17 cellular contexts compared by ENCODE assay signal in the genomic region with DNA sequence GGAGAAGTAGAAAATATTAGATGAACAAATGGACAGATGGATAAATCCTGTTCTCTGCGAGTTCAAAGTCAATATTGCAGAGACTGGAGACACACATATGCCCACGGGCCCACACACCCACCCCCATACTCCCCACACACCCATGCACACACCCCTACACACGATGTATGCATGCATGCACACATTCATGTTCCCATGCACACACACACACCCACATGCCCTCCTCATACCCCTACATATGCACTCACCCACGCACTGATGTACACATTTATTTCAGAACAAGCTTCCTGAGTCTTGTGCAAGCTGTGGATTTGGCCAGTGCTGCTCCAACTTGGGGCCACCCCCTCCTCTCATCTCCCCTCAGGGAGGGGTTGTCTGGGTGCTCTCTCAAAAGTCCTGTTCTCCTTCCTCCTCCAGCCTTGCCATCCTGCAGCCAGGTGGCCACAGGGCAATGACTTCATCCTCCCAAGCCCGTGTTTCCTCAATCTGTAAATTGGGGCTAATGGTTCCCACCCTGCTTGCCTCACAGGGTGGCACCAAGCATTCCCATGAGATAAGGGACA. TPM values are rescaled to one million over a fixed set of nuclear protein-coding genes. Genes with fewer than 3 reads are reported as not detected.
A peak's percentile ranks its signal among the peaks of the same experiment; 100 is the strongest.
DNase-seq lines count a peak whose midpoint lies in the region; ATAC-seq, FAIRE-seq and TF ChIP-seq lines count a peak whose summit lies in the region.
"Had no signal": no experiment of that assay in that cellular context is flagged by ENCODE, and none has a peak within 500 bp of the region (broad histone marks: within the 10 kb centered on the region; RNA-seq: fewer than 3 reads in every experiment).

No MANE protein-coding gene starts in this region.

- H3K27me3 Mint-ChIP-seq in activated CD4-positive, alpha-beta T cell treated with anti-CD3 and anti-CD28 coated beads, Interleukin-2, amount 10 ng/mL, durations not matched to agents 24 days and 14 days = no peaks in the 10 kb centered on the region
- H3K27me3 Mint-ChIP-seq in activated CD8-positive, alpha-beta T cell treated with anti-CD3 and anti-CD28 coated beads, Interleukin-2, amount 10 ng/mL, durations not matched to agents 7 days and 5 days (ENCODE audit: low read depth) = no peaks in the 10 kb centered on the region
- H3K27me3 Mint-ChIP-seq in natural killer cell treated with Interleukin-12 subunit alpha and Interleukin-12 subunit beta and Interleukin-15 and Interleukin-18, amount 100 ng/mL, for 72 hours = no peaks in the 10 kb centered on the region

- H3K4me3 Mint-ChIP-seq in activated CD4-positive, alpha-beta T cell treated with anti-CD3 and anti-CD28 coated beads, Interleukin-2, amount 10 ng/mL, durations not matched to agents 24 days and 14 days = peak overlapping the region; percentile 31
- H3K4me3 Mint-ChIP-seq in activated CD8-positive, alpha-beta T cell treated with anti-CD3 and anti-CD28 coated beads, Interleukin-2, amount 10 ng/mL, durations not matched to agents 7 days and 5 days = no peak overlapping the region
- no peak overlapping the region for H3K4me3 Mint-ChIP-seq in natural killer cell treated with Interleukin-12 subunit alpha and Interleukin-12 subunit beta and Interleukin-15 and Interleukin-18, amount 100 ng/mL, for 72 hours
- H3K4me3 Mint-ChIP-seq: activated naive CD4-positive, alpha-beta T cell treated with anti-CD3 and anti-CD28 coated beads for 36 hours had no signal

- no peaks in the 10 kb centered on the region for H3K9me3 Mint-ChIP-seq in activated CD4-positive, alpha-beta T cell treated with anti-CD3 and anti-CD28 coated beads, Interleukin-2, amount 10 ng/mL, durations not matched to agents 24 days and 14 days
- H3K9me3 Mint-ChIP-seq in activated CD8-positive, alpha-beta T cell treated with anti-CD3 and anti-CD28 coated beads, Interleukin-2, amount 10 ng/mL, durations not matched to agents 7 days and 5 days (ENCODE audit: insufficient read depth) = no peaks in the 10 kb centered on the region
- H3K9me3 Mint-ChIP-seq in natural killer cell treated with Interleukin-12 subunit alpha and Interleukin-12 subunit beta and Interleukin-15 and Interleukin-18, amount 100 ng/mL, for 72 hours = no peaks in the 10 kb centered on the region
- H3K9me3 Mint-ChIP-seq: activated naive CD4-positive, alpha-beta T cell treated with anti-CD3 and anti-CD28 coated beads for 36 hours had no signal

- no peak overlapping the region for H3K27ac ChIP-seq in ascending aorta

- H3K36me3 Mint-ChIP-seq in activated CD4-positive, alpha-beta T cell treated with anti-CD3 and anti-CD28 coated beads, Interleukin-2, amount 10 ng/mL, durations not matched to agents 24 days and 14 days (ENCODE audit: low read depth) = peaks cover 43% of the 10 kb centered on the region
- peaks cover 63% of the 10 kb centered on the region for H3K36me3 Mint-ChIP-seq in activated CD8-positive, alpha-beta T cell treated with anti-CD3 and anti-CD28 coated beads, Interleukin-2, amount 10 ng/mL, durations not matched to agents 7 days and 5 days (ENCODE audit: low read depth)
- H3K36me3 Mint-ChIP-seq in natural killer cell treated with Interleukin-12 subunit alpha and Interleukin-12 subunit beta and Interleukin-15 and Interleukin-18, amount 100 ng/mL, for 72 hours = no peaks in the 10 kb centered on the region

- no peaks in the 10 kb centered on the region for H3K9me3 ChIP-seq in ascending aorta
- H3K9me3 ChIP-seq: Caco-2 had no signal

- CTCF ChIA-PET in activated CD8-positive, alpha-beta T cell treated with anti-CD3 and anti-CD28 coated beads, Interleukin-2, amount 10 ng/mL, durations not matched to agents 7 days and 5 days (lab: Charles Lee) = interaction anchor here (1.0 to 13.6 kb wide), 6 partner anchors 10 to 22 kb away, joined by 3 to 143 read pairs (median 10); a partner anchor contains a TSS

- no peak overlapping the region for H3K4me3 ChIP-seq in ascending aorta

- intact Hi-C loops in activated CD4-positive, alpha-beta T cell treated with anti-CD3 and anti-CD28 coated beads, Interleukin-2, amount 10 ng/mL, durations not matched to agents 24 days and 14 days (cut with micrococcal nuclease) = loop anchor here (2.0 kb wide), 1 partner anchor 17 kb away; a partner anchor contains a TSS
- intact Hi-C loops in ascending aorta (cut with DNase I) = no loop called here

- FAIRE-seq in GM12891 (lab: Jason Lieb, UNC) = peak; percentile 56
- FAIRE-seq: islet of Langerhans had no signal

- TF ChIP-seq POLR2A in GM12891 (IDR thresholded peaks at IDR 0.05; ENCODE audit: low read depth, low read length) = no peak

- H3K36me3 ChIP-seq in ascending aorta = no peaks in the 10 kb centered on the region

- DNase-seq in activated CD4-positive, alpha-beta T cell treated with anti-CD3 and anti-CD28 coated beads, Interleukin-2, amount 10 ng/mL, durations not matched to agents 24 days and 14 days = no peak
- DNase-seq in activated CD4-positive, alpha-beta T cell treated with anti-CD3 and anti-CD28 coated beads, Interleukin-2, amount 50 U/mL, for 4 hours = no peak
- DNase-seq in GM12891 (ENCODE audit: insufficient read length, low spot score) (no peak), ascending aorta (ENCODE audit: low spot score in 2 of 2) (no peak), dermis blood vessel endothelial cell (no peak), RKO (ENCODE audit: low spot score) (no peak)
- no peak for DNase-seq in activated CD8-positive, alpha-beta T cell treated with anti-CD3 and anti-CD28 coated beads, Interleukin-2, amount 10 ng/mL, durations not matched to agents 7 days and 5 days
- no peak for DNase-seq in natural killer cell treated with Interleukin-12 subunit alpha and Interleukin-12 subunit beta and Interleukin-15 and Interleukin-18, amount 100 ng/mL, for 72 hours (ENCODE audit: low spot score)
- DNase-seq: ACHN; activated naive CD4-positive, alpha-beta T cell treated with anti-CD3 and anti-CD28 coated beads for 36 hours; Caco-2; head of caudate nucleus; NCI-H1417; retina; Right ventricle myocardium superior had no signal

- no peaks in the 10 kb centered on the region for H3K27me3 ChIP-seq in ascending aorta

- H3K27ac Mint-ChIP-seq in activated CD4-positive, alpha-beta T cell treated with anti-CD3 and anti-CD28 coated beads, Interleukin-2, amount 10 ng/mL, durations not matched to agents 24 days and 14 days = peak overlapping the region; percentile 86
- peak overlapping the region; percentile 87 for H3K27ac Mint-ChIP-seq in activated CD8-positive, alpha-beta T cell treated with anti-CD3 and anti-CD28 coated beads, Interleukin-2, amount 10 ng/mL, durations not matched to agents 7 days and 5 days
- H3K27ac Mint-ChIP-seq in natural killer cell treated with Interleukin-12 subunit alpha and Interleukin-12 subunit beta and Interleukin-15 and Interleukin-18, amount 100 ng/mL, for 72 hours = peak overlapping the region; percentile 82 to 83

- ATAC-seq in activated CD8-positive, alpha-beta T cell treated with anti-CD3 and anti-CD28 coated beads, Interleukin-2, amount 10 ng/mL, durations not matched to agents 7 days and 5 days = no peak
- no peak for ATAC-seq in natural killer cell treated with Interleukin-12 subunit alpha and Interleukin-12 subunit beta and Interleukin-15 and Interleukin-18, amount 100 ng/mL, for 72 hours

- POLR2A ChIA-PET in activated CD8-positive, alpha-beta T cell treated with anti-CD3 and anti-CD28 coated beads, Interleukin-2, amount 10 ng/mL, durations not matched to agents 7 days and 5 days (lab: Charles Lee) = interaction anchor here (1.6 kb wide), 1 partner anchor 13 kb away, joined by 4 read pairs; no protein-coding TSS in a partner anchor

- peaks cover 81% of the 10 kb centered on the region for H3K4me1 Mint-ChIP-seq in activated CD4-positive, alpha-beta T cell treated with anti-CD3 and anti-CD28 coated beads, Interleukin-2, amount 10 ng/mL, durations not matched to agents 24 days and 14 days
- H3K4me1 Mint-ChIP-seq in activated CD8-positive, alpha-beta T cell treated with anti-CD3 and anti-CD28 coated beads, Interleukin-2, amount 10 ng/mL, durations not matched to agents 7 days and 5 days (ENCODE audit: low read depth) = peaks cover 92% of the 10 kb centered on the region
- H3K4me1 Mint-ChIP-seq in natural killer cell treated with Interleukin-12 subunit alpha and Interleukin-12 subunit beta and Interleukin-15 and Interleukin-18, amount 100 ng/mL, for 72 hours (ENCODE audit: low read depth in 2 of 2) = peaks cover 77 to 79% of the 10 kb centered on the region in 2 donors

- no peaks in the 10 kb centered on the region for H3K4me1 ChIP-seq in ascending aorta
- H3K4me1 ChIP-seq: Caco-2 had no signal

- no peak for TF ChIP-seq CTCF in ascending aorta (IDR thresholded peaks at IDR 0.05)

TF ChIP-seq in GM12891, 5 proteins besides CTCF, POLR2A, EP300 and RAD21 (continues in another document):
- TF ChIP-seq PAX5 (IDR thresholded peaks at IDR 0.05; ENCODE audit: insufficient read depth, low read length, severe bottlenecking) = no peak
- TF ChIP-seq POU2F2 (IDR thresholded peaks at IDR 0.05; ENCODE audit: low read depth, low read length) = no peak

RNA-seq across cellular contexts. Expression of a gene that starts 16.4 kb away (rescaled TPM):
- total RNA-seq in activated CD4-positive, alpha-beta T cell treated with anti-CD3 and anti-CD28 coated beads, Interleukin-2, amount 10 ng/mL, durations not matched to agents 24 days and 14 days = 199 and 207 TPM in 2 replicates
- polyA plus RNA-seq in GM12891 (2012; ENCODE audit: low read depth, missing spikeins) = 10.0 TPM
- 100 to 1,000 TPM; 224 to 225 TPM for total RNA-seq in activated CD8-positive, alpha-beta T cell treated with anti-CD3 and anti-CD28 coated beads, Interleukin-2, amount 10 ng/mL, durations not matched to agents 7 days and 5 days
- total RNA-seq in natural killer cell treated with Interleukin-12 subunit alpha and Interleukin-12 subunit beta and Interleukin-15 and Interleukin-18, amount 100 ng/mL, for 72 hours = 100 to 1,000 TPM in 1 of 2 donors, 10 to 100 TPM in 1; 84.8 to 106 TPM
- total RNA-seq in ascending aorta = 23.7 TPM
- total RNA-seq in dermis blood vessel endothelial cell = 9.2 and 11.9 TPM in 2 replicates

RNA-seq across cellular contexts. Expression of a gene that starts 21.7 kb away (rescaled TPM):
- total RNA-seq in activated CD4-positive, alpha-beta T cell treated with anti-CD3 and anti-CD28 coated beads, Interleukin-2, amount 10 ng/mL, durations not matched to agents 24 days and 14 days = 359 and 361 TPM in 2 replicates
- 0.37 TPM for polyA plus RNA-seq in GM12891 (2012; ENCODE audit: low read depth, missing spikeins)
- 100 to 1,000 TPM; 380 to 394 TPM for total RNA-seq in activated CD8-positive, alpha-beta T cell treated with anti-CD3 and anti-CD28 coated beads, Interleukin-2, amount 10 ng/mL, durations not matched to agents 7 days and 5 days
- total RNA-seq in natural killer cell treated with Interleukin-12 subunit alpha and Interleukin-12 subunit beta and Interleukin-15 and Interleukin-18, amount 100 ng/mL, for 72 hours = 100 to 1,000 TPM; 146 to 151 TPM
- total RNA-seq in ascending aorta (6.1 TPM), dermis blood vessel endothelial cell (0.37 and 0.51 TPM in 2 replicates)
- polyA plus RNA-seq: neural cell had no signal

RNA-seq across cellular contexts. Expression of a gene that starts 41.4 kb away (rescaled TPM):
- total RNA-seq in activated CD4-positive, alpha-beta T cell treated with anti-CD3 and anti-CD28 coated beads, Interleukin-2, amount 10 ng/mL, durations not matched to agents 24 days and 14 days = 1.7 and 1.8 TPM in 2 replicates
- 0.04 TPM for polyA plus RNA-seq in GM12891 (2012; ENCODE audit: low read depth, missing spikeins)
- total RNA-seq in activated CD8-positive, alpha-beta T cell treated with anti-CD3 and anti-CD28 coated beads, Interleukin-2, amount 10 ng/mL, durations not matched to agents 7 days and 5 days = 1 to 10 TPM; 3.2 to 3.4 TPM
- total RNA-seq in natural killer cell treated with Interleukin-12 subunit alpha and Interleukin-12 subunit beta and Interleukin-15 and Interleukin-18, amount 100 ng/mL, for 72 hours = 1 to 10 TPM; 1.3 to 4.5 TPM
- total RNA-seq in ascending aorta (3.9 TPM), dermis blood vessel endothelial cell (under 0.01 TPM in 1 of 2 replicates, not detected in the other)

Comparison
In these comparisons a context has a peak if more than half of its experiments do, and no peak if none do; other contexts are left out.
1. RNA of a gene that starts 21.7 kb away (total RNA-seq): 380 to 394 TPM in activated CD8-positive, alpha-beta T cell treated with anti-CD3 and anti-CD28 coated beads, Interleukin-2, amount 10 ng/mL, durations not matched to agents 7 days and 5 days, 359 to 361 TPM in activated CD4-positive, alpha-beta T cell treated with anti-CD3 and anti-CD28 coated beads, Interleukin-2, amount 10 ng/mL, durations not matched to agents 24 days and 14 days and 146 to 151 TPM in natural killer cell treated with Interleukin-12 subunit alpha and Interleukin-12 subunit beta and Interleukin-15 and Interleukin-18, amount 100 ng/mL, for 72 hours; 6.1 TPM in ascending aorta (single experiment) and 0.37 to 0.51 TPM in dermis blood vessel endothelial cell; every median in the first group is over 10 times any median in the second.
2. Peak in every context shown above with its lines, with median percentiles within 50 percentile points of each other: H3K27ac Mint-ChIP-seq.